In the genomic region with DNA sequence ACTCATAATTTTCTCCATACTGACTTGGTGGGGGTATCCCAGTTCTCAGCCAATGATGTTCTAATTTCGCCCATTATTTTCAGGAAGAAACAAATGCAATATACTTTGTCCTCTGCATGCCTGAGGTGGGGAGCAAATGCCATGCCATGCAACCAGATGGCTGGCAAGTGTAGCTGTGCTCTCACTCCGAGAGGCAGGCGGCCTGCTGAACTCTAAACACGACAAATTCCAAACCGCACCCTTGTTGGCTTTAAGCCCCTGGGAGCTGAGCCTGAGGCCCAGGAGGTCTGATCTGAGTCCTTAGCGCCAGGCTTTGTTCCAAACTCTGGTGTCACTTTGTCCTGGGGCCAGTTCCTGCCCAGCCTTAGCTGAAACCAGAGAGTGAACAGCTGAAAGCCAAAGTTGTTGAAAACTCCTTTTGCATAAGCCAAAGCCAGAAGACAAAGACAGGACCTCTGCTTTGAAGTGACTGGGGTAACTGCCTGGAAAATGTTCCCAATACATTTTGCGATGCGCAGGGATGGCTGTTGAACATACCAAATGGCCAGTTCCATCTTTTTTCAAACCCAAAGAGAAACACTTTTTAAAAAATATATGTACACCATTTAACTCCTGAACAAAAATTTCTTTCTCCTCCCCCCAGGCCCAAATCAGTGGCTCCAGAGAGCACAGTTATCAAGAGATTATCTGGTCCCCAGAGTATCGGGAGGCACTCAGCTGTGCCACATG, we compare ENCODE assay signal across 10 cellular contexts. TPM values are rescaled to one million over a fixed set of nuclear protein-coding genes. Genes with fewer than 3 reads are reported as not detected.
DNase-seq lines count a peak whose midpoint lies in the region; ATAC-seq and TF ChIP-seq lines count a peak whose summit lies in the region.
"Had no signal": no experiment of that assay in that cellular context is flagged by ENCODE, and none has a peak within 500 bp of the region (broad histone marks: within the 10 kb centered on the region; RNA-seq: fewer than 3 reads in every experiment).

No MANE protein-coding gene starts in this region.

- no peak overlapping the region for H3K18ac ChIP-seq in H9 (ENCODE audit: insufficient read length, low read depth, low read length)

- H3K23ac ChIP-seq in H9 (ENCODE audit: insufficient read length, low read depth, low read length): no peak overlapping the region

- H4K8ac ChIP-seq in H9 (replicated peaks; ENCODE audit: insufficient read length, low read depth, low read length): no peak overlapping the region

- H3K36me3 Mint-ChIP-seq in H9 (ENCODE audit: insufficient read depth in 1 of 3, low read depth in 3 of 3): peaks cover 13 to 47% (median 39%) of the 10 kb centered on the region in 3 experiments; a peak in 6 of 7 replicates

- no peak for ATAC-seq in HG03521 (IDR thresholded peaks at IDR 0.05; ENCODE audit: unreplicated experiment)

- no peak overlapping the region for H3K4me2 ChIP-seq in H9 (ENCODE audit: insufficient read depth, insufficient read length, low read length)

- POLR2A ChIA-PET in AG04450 (lab: Yijun Ruan, JAX): no interaction called here

- H3K9me3 ChIP-seq in AG04450 (ENCODE audit: control insufficient read depth, insufficient read depth, low read length) (no peaks in the 10 kb centered on the region), mesodermal cell (ENCODE audit: control insufficient read depth, low read length) (no peaks in the 10 kb centered on the region), H9 (ENCODE audit: control insufficient read depth, low read depth, low read length) (no peaks in the 10 kb centered on the region)

- no peak overlapping the region for H2AK5ac ChIP-seq in H9 (ENCODE audit: insufficient read length, low read length)

- H3K4me3 ChIP-seq in AG04450 (ENCODE audit: low read depth, low read length): no peak overlapping the region
- H3K4me3 ChIP-seq in mesodermal cell (ENCODE audit: extremely low read depth, insufficient read depth, low read length, poor library complexity, severe bottlenecking): no peak overlapping the region

- no peak overlapping the region for H3K4ac ChIP-seq in H9 (ENCODE audit: low read depth, low read length)

- no peak overlapping the region for H3K27ac Mint-ChIP-seq in H9

- H3K27ac ChIP-seq in AG04450 (ENCODE audit: low read depth, low read length): no peak overlapping the region
- H3K27ac ChIP-seq in mesodermal cell (ENCODE audit: low read depth, low read length, severe bottlenecking): peak overlapping the region; percentile 51
- H3K27ac ChIP-seq in H9 (ENCODE audit: insufficient read length, low read depth, low read length): no peak overlapping the region

- no peak overlapping the region for H3K4me3 Mint-ChIP-seq in H9

- no peaks in the 10 kb centered on the region for H3K23me2 ChIP-seq in H9 (ENCODE audit: insufficient read length, low read depth, low read length, poor library complexity, severe bottlenecking)

- no peaks in the 10 kb centered on the region for H3K9me3 Mint-ChIP-seq in H9

- H3K36me3 ChIP-seq in mesodermal cell (ENCODE audit: control insufficient read depth, insufficient read depth, low read length): peaks cover 53% of the 10 kb centered on the region

- no peaks in the 10 kb centered on the region for H3K79me1 ChIP-seq in H9 (ENCODE audit: insufficient read depth, low read depth, low read length, poor library complexity, severe bottlenecking)

- H3K4me1 Mint-ChIP-seq in H9: peaks cover 0 to 9% of the 10 kb centered on the region in 2 experiments; a peak in 2 of 4 replicates

- 87 to 91% methylated on average over 7 to 9 of the region's 9 CpGs for WGBS in mesodermal cell (ENCODE audit: insufficient coverage in 2 of 2), 2 experiments
- no CpG with 5 or more reads among the region's 9 CpGs for WGBS in H9 (ENCODE audit: extremely low coverage, insufficient read length, low lambda C conversion rate)

- H4K91ac ChIP-seq in H9 (ENCODE audit: insufficient read length, low read depth, low read length): no peak overlapping the region

- H4K5ac ChIP-seq in H9 (ENCODE audit: insufficient read length, low read depth, low read length): no peak overlapping the region

- H3K79me2 ChIP-seq in H9 (ENCODE audit: insufficient read depth, low read length): no peaks in the 10 kb centered on the region

- H2BK120ac ChIP-seq in H9 (ENCODE audit: low read depth, low read length, poor library complexity, severe bottlenecking): no peak overlapping the region

- H3K9ac ChIP-seq in H9 (ENCODE audit: extremely low read depth, insufficient read length, low read length): no peak overlapping the region

- peak; percentile 6 for DNase-seq in AG04450 (ENCODE audit: low read depth, low spot score)
- DNase-seq in M059J (ENCODE audit: low read depth): peak; percentile 97
- DNase-seq in epidermal melanocyte (ENCODE audit: insufficient read length, low spot score): peak; percentile 80
- no peak for DNase-seq in stimulated activated CD4-positive, alpha-beta T cell treated with anti-CD3 and anti-CD28 coated beads, Interleukin-4, amount 100 ng/mL, for 4 hours
- DNase-seq in H9: no peak
- DNase-seq in effector CD8-positive, alpha-beta T cell (lab: John Stamatoyannopoulos, UW): no peak
- DNase-seq: activated gamma-delta T cell; stimulated activated CD4-positive, alpha-beta T cell treated with anti-CD3 and anti-CD28 coated beads, Interleukin-1b, Interleukin-23, amount 100 ng/mL, for 48 hours had no signal

- H3K27me3 ChIP-seq in AG04450 (ENCODE audit: control insufficient read depth, insufficient read depth, low read length) (no peaks in the 10 kb centered on the region), H9 (ENCODE audit: insufficient read depth, low read length) (no peaks in the 10 kb centered on the region)

- no peak overlapping the region for H2BK15ac ChIP-seq in H9 (ENCODE audit: low read depth, low read length)

- no peak overlapping the region for H2AFZ ChIP-seq in H9 (ENCODE audit: low read length)

- no peak overlapping the region for H3K56ac ChIP-seq in H9 (ENCODE audit: insufficient read length, low read depth, low read length)

- no peak overlapping the region for H2BK5ac ChIP-seq in H9 (ENCODE audit: insufficient read length, low read length)

- H3K4me1 ChIP-seq in mesodermal cell (ENCODE audit: control insufficient read depth, insufficient read depth, low read length, poor library complexity, severe bottlenecking) (peaks cover 19% of the 10 kb centered on the region), H9 (ENCODE audit: insufficient read depth, low read length) (no peaks in the 10 kb centered on the region)

- no peak overlapping the region for H2BK20ac ChIP-seq in H9 (ENCODE audit: low read depth, low read length, poor library complexity, severe bottlenecking)

- no peak overlapping the region for H3T11ph ChIP-seq in H9 (ENCODE audit: low read length)

- TF ChIP-seq CTCF in AG04450 (IDR thresholded peaks at IDR 0.05; ENCODE audit: low read depth, low read length) (no peak), H9 (conservative IDR thresholded peaks at IDR 0.05) (no peak)

- CTCF ChIA-PET in AG04450 (lab: Charles Lee): interaction anchor here (0.8 to 1.3 kb wide), 2 partner anchors 70 to 234 kb away, joined by 3 read pairs; no protein-coding TSS in a partner anchor

- no peak overlapping the region for H3K14ac ChIP-seq in H9 (ENCODE audit: insufficient read depth, low read length)

- H2BK12ac ChIP-seq in H9 (ENCODE audit: insufficient read length, low read depth, low read length): no peak overlapping the region

- H3K27me3 Mint-ChIP-seq in H9 (ENCODE audit: low read depth): no peaks in the 10 kb centered on the region

- no peaks in the 10 kb centered on the region for H4K20me1 ChIP-seq in H9 (ENCODE audit: control insufficient read depth, insufficient read depth, insufficient read length)

RNA-seq across cellular contexts. Expression of a gene that starts 46.2 kb away (rescaled TPM):
- polyA plus RNA-seq in AG04450 (2011; rRNA removed): 14.7 and 15.1 TPM in 2 replicates
- 23.1 and 25.2 TPM in 2 replicates for polyA minus RNA-seq in AG04450 (2011; rRNA and poly(A)+ RNA removed)
- total RNA-seq in M059J (2014; rRNA removed; shearing (Covaris generic)): 24.2 and 40.3 TPM in 2 replicates
- 26.1 TPM for polyA plus RNA-seq in mesodermal cell (2013, experiment 1 of 2)
- polyA plus RNA-seq in mesodermal cell (2013, experiment 2 of 2): 25.1 TPM
- total RNA-seq in H9 (2021): 37.4 and 38.3 TPM in 2 replicates

RNA-seq across cellular contexts. Expression of a gene that starts 46.5 kb away (rescaled TPM):
- polyA plus RNA-seq in AG04450 (2011; rRNA removed): 21.5 and 23.7 TPM in 2 replicates
- 16.1 and 20.2 TPM in 2 replicates for polyA minus RNA-seq in AG04450 (2011; rRNA and poly(A)+ RNA removed)
- 22.8 and 35.5 TPM in 2 replicates for total RNA-seq in M059J (2014; rRNA removed; shearing (Covaris generic))
- polyA plus RNA-seq in mesodermal cell (2013, experiment 1 of 2): 26.1 TPM
- 22.9 TPM for polyA plus RNA-seq in mesodermal cell (2013, experiment 2 of 2)
- total RNA-seq in H9 (2021): 33.4 and 34.3 TPM in 2 replicates

Comparison
In these comparisons a context has a peak if more than half of its experiments do, and no peak if none do; other contexts are left out.
1. DNase-seq: peak in AG04450 (single experiment), M059J (single experiment) and epidermal melanocyte (single experiment); none in stimulated activated CD4-positive, alpha-beta T cell treated with anti-CD3 and anti-CD28 coated beads, Interleukin-4, amount 100 ng/mL, for 4 hours (0 of 2), H9 (single experiment) and effector CD8-positive, alpha-beta T cell (single experiment).